9 cellular contexts compared by ENCODE assay signal in genomic region chr7:47453093-47454056, GRCh38.
DNase-seq lines count a peak whose midpoint lies in the region; ATAC-seq and TF ChIP-seq lines count a peak whose summit lies in the region.
"Had no signal": no experiment of that assay in that cellular context is flagged by ENCODE, and none has a peak within 500 bp of the region (broad histone marks: within the 10 kb centered on the region; RNA-seq: fewer than 3 reads in every experiment).

No MANE protein-coding gene starts in this region.

- intact Hi-C loops in esophagus squamous epithelium (cut with DNase I): no loop called here

- no peaks in the 10 kb centered on the region for H3K9me3 ChIP-seq in esophagus squamous epithelium

- no peak for ATAC-seq in activated T-helper 17 cell treated with anti-CD3 and anti-CD28 coated beads, Interleukin-2, amount 50 U/mL, for 72 hours (replicated peaks)

- no peak overlapping the region for H3K4me3 Mint-ChIP-seq in activated T-helper 17 cell treated with anti-CD3 and anti-CD28 coated beads, Interleukin-2, amount 50 U/mL, for 72 hours
- H3K4me3 Mint-ChIP-seq: activated naive CD8-positive, alpha-beta T cell had no signal

- H3K4me3 ChIP-seq in esophagus squamous epithelium: no peak overlapping the region

- peaks cover 0 to 3% (median 0%) of the 10 kb centered on the region in 4 donors for H3K27me3 ChIP-seq in esophagus squamous epithelium

- no peak for TF ChIP-seq CTCF in esophagus squamous epithelium (IDR thresholded peaks at IDR 0.05)

- H3K4me1 ChIP-seq in esophagus squamous epithelium: peaks cover 0 to 34% (median 13%) of the 10 kb centered on the region in 3 donors

- peak overlapping the region; percentile 22 to 60 (median 48) for H3K27ac ChIP-seq in esophagus squamous epithelium

- H3K27me3 Mint-ChIP-seq in activated T-helper 17 cell treated with anti-CD3 and anti-CD28 coated beads, Interleukin-2, amount 50 U/mL, for 72 hours: no peaks in the 10 kb centered on the region
- H3K27me3 Mint-ChIP-seq: activated naive CD8-positive, alpha-beta T cell had no signal

- DNase-seq in COLO668 (lab: John Stamatoyannopoulos, UW; ENCODE audit: unreplicated experiment) (peak; percentile 92), OCI-M1 (lab: John Stamatoyannopoulos, UW) (peak; percentile 28), esophagus squamous epithelium (lab: John Stamatoyannopoulos, UW) (no peak), non-pigmented ciliary epithelial cell (ENCODE audit: low read depth) (peak; percentile 73), NCI-H1048 (lab: John Stamatoyannopoulos, UW) (no peak), NCI-H2196 treated with DMSO at 0.1 percent for 48 hours (lab: John Stamatoyannopoulos, UW; ENCODE audit: unreplicated experiment) (no peak)
- DNase-seq in stimulated activated CD4-positive, alpha-beta T cell treated with anti-CD3 and anti-CD28 coated beads, Interleukin-15, amount 100 ng/mL, for 24 hours: no peak

- 45 to 46% methylated on average over 15 to 17 of the region's 23 CpGs for WGBS in esophagus squamous epithelium, 2 donors

- no peaks in the 10 kb centered on the region for H3K36me3 ChIP-seq in esophagus squamous epithelium

- no peak for TF ChIP-seq POLR2A in esophagus squamous epithelium (IDR thresholded peaks at IDR 0.05)

- H3K4me1 Mint-ChIP-seq in activated T-helper 17 cell treated with anti-CD3 and anti-CD28 coated beads, Interleukin-2, amount 50 U/mL, for 72 hours: no peaks in the 10 kb centered on the region

- H3K27ac Mint-ChIP-seq in activated T-helper 17 cell treated with anti-CD3 and anti-CD28 coated beads, Interleukin-2, amount 50 U/mL, for 72 hours: no peak overlapping the region
- H3K27ac Mint-ChIP-seq: activated naive CD8-positive, alpha-beta T cell had no signal

- H3K9me3 Mint-ChIP-seq in activated T-helper 17 cell treated with anti-CD3 and anti-CD28 coated beads, Interleukin-2, amount 50 U/mL, for 72 hours: no peaks in the 10 kb centered on the region

- no peaks in the 10 kb centered on the region for H3K36me3 Mint-ChIP-seq in activated T-helper 17 cell treated with anti-CD3 and anti-CD28 coated beads, Interleukin-2, amount 50 U/mL, for 72 hours (ENCODE audit: low read depth)
- H3K36me3 Mint-ChIP-seq: activated naive CD8-positive, alpha-beta T cell had no signal

Comparison
In these comparisons a context has a peak if more than half of its experiments do, and no peak if none do; other contexts are left out.
1. DNase-seq: peak in COLO668 (single experiment), OCI-M1 (single experiment) and non-pigmented ciliary epithelial cell (single experiment); none in esophagus squamous epithelium (single experiment), stimulated activated CD4-positive, alpha-beta T cell treated with anti-CD3 and anti-CD28 coated beads, Interleukin-15, amount 100 ng/mL, for 24 hours (single experiment), NCI-H1048 (single experiment) and NCI-H2196 treated with DMSO at 0.1 percent for 48 hours (single experiment).